Comparison of ENCODE assay signal across 8 cellular contexts in genomic region chr1:33332357-33332789, GRCh38. TPM values are rescaled to one million over a fixed set of nuclear protein-coding genes. Genes with fewer than 3 reads are reported as not detected.
DNase-seq lines count a peak whose midpoint lies in the region; ATAC-seq and TF ChIP-seq lines count a peak whose summit lies in the region.

No MANE protein-coding gene starts in this region.

- peaks cover 80% of the 10 kb centered on the region for H3K4me1 Mint-ChIP-seq in CD14-positive monocyte

- no peak overlapping the region for H3K4me3 Mint-ChIP-seq in CD14-positive monocyte

- no peaks in the 10 kb centered on the region for H3K27me3 ChIP-seq in rectal smooth muscle tissue (ENCODE audit: control insufficient read depth, insufficient read depth, low read length)

- H3K27ac Mint-ChIP-seq in CD14-positive monocyte = peak overlapping the region in 4 of 7 donors; percentile 31 to 73 (median 57)

- H3K27ac ChIP-seq in rectal smooth muscle tissue (ENCODE audit: low read depth, low read length) = peak overlapping the region; percentile 41

- no peak overlapping the region for H3K4me3 ChIP-seq in rectal smooth muscle tissue (ENCODE audit: low read length)

- peaks cover 46% of the 10 kb centered on the region for H3K36me3 ChIP-seq in rectal smooth muscle tissue (ENCODE audit: control insufficient read depth, insufficient read depth, low read length)

- intact Hi-C loops in CD14-positive monocyte (cut with micrococcal nuclease) = no loop called here

- H3K36me3 Mint-ChIP-seq in CD14-positive monocyte = peaks cover 69 to 74% of the 10 kb centered on the region in 2 donors

- H3K9me3 Mint-ChIP-seq in CD14-positive monocyte = no peaks in the 10 kb centered on the region

- H3K4me1 ChIP-seq in rectal smooth muscle tissue (ENCODE audit: control insufficient read depth, insufficient read depth, low read length) = peaks cover 41% of the 10 kb centered on the region

- TF ChIP-seq CTCF in CD14-positive monocyte (IDR thresholded peaks at IDR 0.05) = no peak

- no peak overlapping the region for H3K9ac ChIP-seq in rectal smooth muscle tissue (ENCODE audit: low read length)

- no peak for DNase-seq in CD14-positive monocyte (ENCODE audit: low spot score)
- DNase-seq in amniotic epithelial cell (ENCODE audit: low read depth) = peak; percentile 79
- peak; percentile 73 for DNase-seq in fibroblast of the conjunctiva (ENCODE audit: low read depth)
- no peak for DNase-seq in NCI-H2171 (lab: John Stamatoyannopoulos, UW)

- ATAC-seq in GM18870 (IDR thresholded peaks at IDR 0.05; ENCODE audit: unreplicated experiment) (no peak), HG03457 (IDR thresholded peaks at IDR 0.05; ENCODE audit: unreplicated experiment) (no peak), GM18873 (IDR thresholded peaks at IDR 0.05; ENCODE audit: low FRiP score, unreplicated experiment) (no peak)

- peaks cover 0 to 1% (median 0%) of the 10 kb centered on the region in 3 donors for H3K27me3 Mint-ChIP-seq in CD14-positive monocyte (ENCODE audit: low read depth in 3 of 3)

RNA-seq across cellular contexts. Expression of gene A3GALT2, which starts 11.5 kb away (rescaled TPM):
- polyA plus RNA-seq in CD14-positive monocyte = not detected

Comparison
In these comparisons a context has a peak if more than half of its experiments do, and no peak if none do; other contexts are left out.
1. DNase-seq: peak in amniotic epithelial cell (single experiment) and fibroblast of the conjunctiva (single experiment); none in CD14-positive monocyte (single experiment) and NCI-H2171 (single experiment).